ENCODE assay signal across 1 cellular context in genomic region chr3:104885214-104885814, GRCh38.
TF ChIP-seq lines count a peak whose summit lies in the region.

No MANE protein-coding gene starts in this region.

TF ChIP-seq in IMR-90, 13 proteins besides CTCF, POLR2A, EP300 and RAD21 (continued from another document):
- no peak for TF ChIP-seq CHD1 (IDR thresholded peaks at IDR 0.05; ENCODE audit: low read depth, low read length)
- TF ChIP-seq MAZ (IDR thresholded peaks at IDR 0.05; ENCODE audit: borderline replicate concordance, low read depth, low read length), result no peak
- TF ChIP-seq CEBPB (IDR thresholded peaks at IDR 0.05; ENCODE audit: low read depth, low read length), result no peak
